Comparison of ENCODE assay signal across 8 cellular contexts in the genomic region with DNA sequence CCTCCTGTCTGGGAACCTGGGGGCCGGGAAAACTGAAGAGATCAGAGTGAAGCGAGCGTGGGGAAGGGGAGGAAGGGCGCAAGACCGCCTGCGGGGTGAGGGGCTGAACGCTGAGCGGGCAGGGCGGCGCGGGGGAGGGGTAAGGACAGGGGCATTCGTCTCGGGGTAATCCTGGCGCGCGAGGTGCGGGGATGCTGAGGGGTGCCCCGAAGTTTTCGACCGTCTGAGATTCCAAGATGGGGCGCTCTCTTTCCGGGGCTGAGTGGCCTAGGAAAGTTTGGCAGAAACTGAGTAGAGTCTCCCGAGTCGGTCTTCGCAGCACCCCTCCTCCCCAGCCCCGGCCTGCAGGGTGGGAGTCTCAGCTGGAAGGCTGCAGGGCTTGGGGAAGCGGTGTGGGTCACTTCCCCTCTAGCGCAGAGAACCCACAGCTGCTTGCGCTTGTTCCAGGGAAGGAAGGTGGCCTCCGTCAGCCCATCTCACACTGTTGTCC. TPM values are rescaled to one million over a fixed set of nuclear protein-coding genes. Genes with fewer than 3 reads are reported as not detected.
DNase-seq lines count a peak whose midpoint lies in the region; ATAC-seq and TF ChIP-seq lines count a peak whose summit lies in the region.

No MANE protein-coding gene starts in this region.

- no peak for TF ChIP-seq CTCF in AG10803 (conservative IDR thresholded peaks at IDR 0.05; ENCODE audit: low read length)

- H3K36me3 ChIP-seq in HUES6 (ENCODE audit: control insufficient read depth, insufficient read depth, low read length) (peaks cover 14% of the 10 kb centered on the region), stomach smooth muscle (ENCODE audit: control insufficient read depth in 2 of 2, insufficient read depth in 2 of 2, low read length in 2 of 2) (peaks cover 8 to 9% of the 10 kb centered on the region in 2 donors)

- H3K4me1 Mint-ChIP-seq in activated naive CD8-positive, alpha-beta T cell treated with anti-CD3 and anti-CD28 coated beads, Interleukin-2, amount 50 U/mL, for 24 hours: peaks cover 70% of the 10 kb centered on the region
- peaks cover 42 to 56% of the 10 kb centered on the region in 2 donors for H3K4me1 Mint-ChIP-seq in immature natural killer cell

- peak overlapping the region; percentile 80 for H3K4me3 Mint-ChIP-seq in activated naive CD8-positive, alpha-beta T cell treated with anti-CD3 and anti-CD28 coated beads, Interleukin-2, amount 50 U/mL, for 24 hours
- peak overlapping the region; percentile 82 to 88 (median 85) for H3K4me3 Mint-ChIP-seq in immature natural killer cell

- H3K27me3 ChIP-seq in HUES6 (ENCODE audit: control insufficient read depth, insufficient read depth, low read length) (peaks cover 46% of the 10 kb centered on the region), stomach smooth muscle (ENCODE audit: control insufficient read depth in 1 of 2, insufficient read depth in 2 of 2, low read length in 2 of 2) (no peaks in the 10 kb centered on the region)

- H3K4me3 ChIP-seq in AG10803 (ENCODE audit: low read length): peak overlapping the region; percentile 51; the same call in 1 of the 2 replicates
- H3K4me3 ChIP-seq in HUES6 (ENCODE audit: low read depth, low read length): peak overlapping the region; percentile 66
- H3K4me3 ChIP-seq in stomach smooth muscle (ENCODE audit: low read length in 2 of 2): peak overlapping the region; percentile 57 to 73

- H3K27ac ChIP-seq in HUES6 (ENCODE audit: low read depth, low read length) (no peak overlapping the region), stomach smooth muscle (ENCODE audit: low read length) (no peak overlapping the region)

- no peak for ATAC-seq in activated naive CD8-positive, alpha-beta T cell treated with anti-CD3 and anti-CD28 coated beads, Interleukin-2, amount 50 U/mL, for 24 hours
- ATAC-seq in GM19395 (IDR thresholded peaks at IDR 0.05; ENCODE audit: unreplicated experiment) (no peak), HG03159 (IDR thresholded peaks at IDR 0.05; ENCODE audit: unreplicated experiment) (no peak)

- H3K36me3 Mint-ChIP-seq in activated naive CD8-positive, alpha-beta T cell treated with anti-CD3 and anti-CD28 coated beads, Interleukin-2, amount 50 U/mL, for 24 hours (ENCODE audit: low read depth): peaks cover 26% of the 10 kb centered on the region
- peaks cover 7 to 12% (median 11%) of the 10 kb centered on the region in 3 donors for H3K36me3 Mint-ChIP-seq in immature natural killer cell

- no peaks in the 10 kb centered on the region for H3K9me3 ChIP-seq in HUES6 (ENCODE audit: control insufficient read depth, insufficient read depth, low read depth, low read length)
- H3K9me3 ChIP-seq in stomach smooth muscle (ENCODE audit: control insufficient read depth in 2 of 2, low read length in 2 of 2): no peaks in the 10 kb centered on the region

- H3K9ac ChIP-seq in HUES6 (ENCODE audit: low read length): no peak overlapping the region
- H3K9ac ChIP-seq in stomach smooth muscle (ENCODE audit: low read length in 2 of 2): peak overlapping the region in 1 of 2 donors; percentile 29

- peaks cover 31% of the 10 kb centered on the region for H3K4me1 ChIP-seq in HUES6 (ENCODE audit: control insufficient read depth, insufficient read depth, low read length)
- H3K4me1 ChIP-seq in stomach smooth muscle (ENCODE audit: control insufficient read depth, insufficient read depth, low read length): peaks cover 34% of the 10 kb centered on the region

- DNase-seq in AG10803 (ENCODE audit: low read depth) (no peak), immature natural killer cell (no peak), dermis blood vessel endothelial cell (no peak)
- DNase-seq in activated naive CD8-positive, alpha-beta T cell treated with anti-CD3 and anti-CD28 coated beads, Interleukin-2, amount 50 U/mL, for 24 hours: peak; percentile 40

- H3K27ac Mint-ChIP-seq in activated naive CD8-positive, alpha-beta T cell treated with anti-CD3 and anti-CD28 coated beads, Interleukin-2, amount 50 U/mL, for 24 hours: no peak overlapping the region
- H3K27ac Mint-ChIP-seq in immature natural killer cell: peak overlapping the region in 4 of 6 donors; percentile 7 to 78 (median 40)

- no peaks in the 10 kb centered on the region for H3K9me3 Mint-ChIP-seq in activated naive CD8-positive, alpha-beta T cell treated with anti-CD3 and anti-CD28 coated beads, Interleukin-2, amount 50 U/mL, for 24 hours
- no peaks in the 10 kb centered on the region for H3K9me3 Mint-ChIP-seq in immature natural killer cell

- H3K27me3 Mint-ChIP-seq in activated naive CD8-positive, alpha-beta T cell treated with anti-CD3 and anti-CD28 coated beads, Interleukin-2, amount 50 U/mL, for 24 hours: no peaks in the 10 kb centered on the region
- peaks cover 6 to 9% (median 8%) of the 10 kb centered on the region in 3 donors for H3K27me3 Mint-ChIP-seq in immature natural killer cell (ENCODE audit: low read depth in 3 of 3)

RNA-seq across cellular contexts. Expression of gene TTYH2, which starts 0.6 kb away (rescaled TPM):
- polyA plus RNA-seq in immature natural killer cell: 1 to 10 TPM in 2 of 3 donors, under 1 TPM in 1; 0.15 to 2.0 (median 1.1) TPM
- 0.70 and 2.2 TPM in 2 replicates for total RNA-seq in dermis blood vessel endothelial cell

RNA-seq across cellular contexts. Expression of gene RPL38, which starts 10.5 kb away (rescaled TPM):
- 1,000 to 10,000 TPM in 1 of 3 donors, 100 to 1,000 TPM in 2; 638 to 1,583 (median 956) TPM for polyA plus RNA-seq in immature natural killer cell
- 625 and 929 TPM in 2 replicates for total RNA-seq in dermis blood vessel endothelial cell
